ENCODE assay signal across 9 cellular contexts in genomic region chrX:10615931-10616780, GRCh38. TPM values are rescaled to one million over a fixed set of nuclear protein-coding genes. Genes with fewer than 3 reads are reported as not detected.
DNase-seq lines count a peak whose midpoint lies in the region; ATAC-seq and TF ChIP-seq lines count a peak whose summit lies in the region.
"Had no signal": no experiment of that assay in that cellular context is flagged by ENCODE, and none has a peak within 500 bp of the region (broad histone marks: within the 10 kb centered on the region; RNA-seq: fewer than 3 reads in every experiment).

No MANE protein-coding gene starts in this region.

- in situ Hi-C loops in KBM-7 (cut with MboI; ENCODE audit: low pct_unique_long_range_greater_than_20kb, low sequenced_read_pairs): loop anchor here (25.0 kb wide), 1 partner anchor 429 kb away; no protein-coding TSS in a partner anchor

- no peaks in the 10 kb centered on the region for H3K27me3 ChIP-seq in osteoblast (ENCODE audit: insufficient read depth, low read length)

- no peaks in the 10 kb centered on the region for H3K9me3 ChIP-seq in osteoblast (ENCODE audit: low read depth, low read length)

- H3K4me1 ChIP-seq in osteoblast (ENCODE audit: insufficient read depth, low read length): peaks cover 44% of the 10 kb centered on the region

- H4K20me1 ChIP-seq in osteoblast (ENCODE audit: insufficient read depth, low read length): no peaks in the 10 kb centered on the region

- peak; percentile 72 for ATAC-seq in GM19351 (IDR thresholded peaks at IDR 0.05; ENCODE audit: unreplicated experiment)

- DNase-seq in COR-L47 (lab: John Stamatoyannopoulos, UW) (peak; percentile 37), KBM-7 (peak; percentile 46), SHP77 treated with DMSO at 0.1 percent for 48 hours (lab: John Stamatoyannopoulos, UW) (peak; percentile 5), fibroblast of peridontal ligament (ENCODE audit: extremely low read depth) (peak; percentile 70), osteoblast (ENCODE audit: insufficient read length, low spot score, missing footprints) (no peak), NCI-H1436 (lab: John Stamatoyannopoulos, UW) (no peak)
- DNase-seq in stimulated activated CD4-positive, alpha-beta T cell treated with anti-CD3 and anti-CD28 coated beads, Interleukin-4, amount 100 ng/mL, for 24 hours: no peak

- no peaks in the 10 kb centered on the region for H3K36me3 ChIP-seq in osteoblast (ENCODE audit: insufficient read depth, low read length)

- TF ChIP-seq CTCF in osteoblast (IDR thresholded peaks at IDR 0.05; ENCODE audit: extremely low read depth, low read depth, low read length): peak; percentile 52

- H3K79me2 ChIP-seq in osteoblast (ENCODE audit: insufficient read depth, low read length): peaks cover 77% of the 10 kb centered on the region

- H3K4me2 ChIP-seq in osteoblast (ENCODE audit: insufficient read depth, low read length): peak overlapping the region; percentile 85

- peak overlapping the region; percentile 82 for H3K4me3 ChIP-seq in osteoblast (ENCODE audit: insufficient read depth, low read length)
- H3K4me3 ChIP-seq: skin epidermis had no signal

- no peak overlapping the region for H2AFZ ChIP-seq in osteoblast (ENCODE audit: low read length)

- H3K27ac ChIP-seq in osteoblast (ENCODE audit: low read depth, low read length): peak overlapping the region; percentile 72
- H3K27ac ChIP-seq: skin epidermis had no signal

RNA-seq across cellular contexts. Expression of gene MID1, which starts 4.2 kb away (rescaled TPM):
- 26.5 and 26.8 TPM in 2 replicates for total RNA-seq in osteoblast

Comparison
In these comparisons a context has a peak if more than half of its experiments do, and no peak if none do; other contexts are left out.
1. DNase-seq: peak in COR-L47 (single experiment), KBM-7 (single experiment), SHP77 treated with DMSO at 0.1 percent for 48 hours (single experiment) and fibroblast of peridontal ligament (single experiment); none in osteoblast (single experiment), stimulated activated CD4-positive, alpha-beta T cell treated with anti-CD3 and anti-CD28 coated beads, Interleukin-4, amount 100 ng/mL, for 24 hours (single experiment) and NCI-H1436 (single experiment).